ENCODE assay signal across 1 cellular context in the genomic region with DNA sequence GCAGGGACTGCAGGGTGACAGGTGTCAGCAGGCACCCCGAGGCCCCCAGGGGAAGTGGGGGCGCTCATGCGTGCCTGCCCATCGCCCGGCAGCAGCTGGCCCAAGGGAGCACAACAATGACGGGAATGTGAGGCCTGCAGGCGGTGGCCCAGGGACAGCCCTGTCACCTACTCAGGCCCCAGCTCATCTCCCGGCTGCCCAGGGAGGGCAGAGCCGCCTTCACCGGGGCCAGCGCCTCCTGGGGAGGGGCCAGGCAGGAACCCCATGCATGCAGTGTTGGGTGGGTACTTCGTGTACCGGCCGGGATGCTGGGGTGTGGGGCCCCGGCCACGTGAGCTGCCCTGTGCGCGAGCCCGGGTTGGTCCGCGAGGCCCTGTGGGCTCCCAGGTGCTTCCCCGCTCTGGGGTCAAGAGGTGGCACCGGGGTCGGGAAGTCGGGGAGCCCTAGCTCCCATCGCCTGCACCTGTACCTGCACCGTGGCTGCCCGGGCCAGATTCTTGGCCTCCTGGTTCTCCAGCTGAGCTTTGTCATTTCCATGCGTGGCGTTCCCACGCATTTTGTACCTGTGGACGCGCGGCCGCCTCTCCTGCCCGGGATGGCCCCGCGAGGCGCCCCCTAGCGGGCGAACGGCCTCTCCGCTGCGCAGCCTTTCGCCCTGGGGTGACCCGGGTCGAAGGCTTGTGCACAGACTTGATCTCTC.
TF ChIP-seq lines count a peak whose summit lies in the region.

No MANE protein-coding gene starts in this region.

TF ChIP-seq in HepG2, 621 proteins besides CTCF, POLR2A, EP300 and RAD21 (continued from another document and continues in another):
- TF ChIP-seq, protein P1, sequence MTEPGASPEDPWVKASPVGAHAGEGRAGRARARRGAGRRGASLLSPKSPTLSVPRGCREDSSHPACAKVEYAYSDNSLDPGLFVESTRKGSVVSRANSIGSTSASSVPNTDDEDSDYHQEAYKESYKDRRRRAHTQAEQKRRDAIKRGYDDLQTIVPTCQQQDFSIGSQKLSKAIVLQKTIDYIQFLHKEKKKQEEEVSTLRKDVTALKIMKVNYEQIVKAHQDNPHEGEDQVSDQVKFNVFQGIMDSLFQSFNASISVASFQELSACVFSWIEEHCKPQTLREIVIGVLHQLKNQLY (CRISPR knock-in tag; IDR thresholded peaks at IDR 0.05) = no peak
- peak; percentile 26; the same call in 1 of the 2 replicates for TF ChIP-seq GABPB1 (CRISPR knock-in tag; IDR thresholded peaks at IDR 0.05)
- no peak for TF ChIP-seq ZNF614 (CRISPR knock-in tag; IDR thresholded peaks at IDR 0.05; ENCODE audit: borderline replicate concordance)
- no peak for TF ChIP-seq HDAC2 (CRISPR knock-in tag; IDR thresholded peaks at IDR 0.05)
- TF ChIP-seq ZKSCAN8 (CRISPR knock-in tag; IDR thresholded peaks at IDR 0.05; ENCODE audit: borderline replicate concordance) = no peak
- TF ChIP-seq, protein P2, sequence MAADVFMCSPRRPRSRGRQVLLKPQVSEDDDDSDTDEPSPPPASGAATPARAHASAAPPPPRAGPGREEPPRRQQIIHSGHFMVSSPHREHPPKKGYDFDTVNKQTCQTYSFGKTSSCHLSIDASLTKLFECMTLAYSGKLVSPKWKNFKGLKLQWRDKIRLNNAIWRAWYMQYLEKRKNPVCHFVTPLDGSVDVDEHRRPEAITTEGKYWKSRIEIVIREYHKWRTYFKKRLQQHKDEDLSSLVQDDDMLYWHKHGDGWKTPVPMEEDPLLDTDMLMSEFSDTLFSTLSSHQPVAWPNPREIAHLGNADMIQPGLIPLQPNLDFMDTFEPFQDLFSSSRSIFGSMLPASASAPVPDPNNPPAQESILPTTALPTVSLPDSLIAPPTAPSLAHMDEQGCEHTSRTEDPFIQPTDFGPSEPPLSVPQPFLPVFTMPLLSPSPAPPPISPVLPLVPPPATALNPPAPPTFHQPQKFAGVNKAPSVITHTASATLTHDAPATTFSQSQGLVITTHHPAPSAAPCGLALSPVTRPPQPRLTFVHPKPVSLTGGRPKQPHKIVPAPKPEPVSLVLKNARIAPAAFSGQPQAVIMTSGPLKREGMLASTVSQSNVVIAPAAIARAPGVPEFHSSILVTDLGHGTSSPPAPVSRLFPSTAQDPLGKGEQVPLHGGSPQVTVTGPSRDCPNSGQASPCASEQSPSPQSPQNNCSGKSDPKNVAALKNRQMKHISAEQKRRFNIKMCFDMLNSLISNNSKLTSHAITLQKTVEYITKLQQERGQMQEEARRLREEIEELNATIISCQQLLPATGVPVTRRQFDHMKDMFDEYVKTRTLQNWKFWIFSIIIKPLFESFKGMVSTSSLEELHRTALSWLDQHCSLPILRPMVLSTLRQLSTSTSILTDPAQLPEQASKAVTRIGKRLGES (CRISPR knock-in tag; IDR thresholded peaks at IDR 0.05; ENCODE audit: borderline replicate concordance) = no peak
- no peak; the same call in none of the 2 replicates for TF ChIP-seq CENPT (CRISPR knock-in tag; IDR thresholded peaks at IDR 0.05; ENCODE audit: low read depth)
- TF ChIP-seq ELF4 (CRISPR knock-in tag; IDR thresholded peaks at IDR 0.05; ENCODE audit: borderline replicate concordance) = no peak
- 0 out of 2 replicates have a peak, but pooled peaks have one; percentile 45 for TF ChIP-seq RXRB (CRISPR knock-in tag; IDR thresholded peaks at IDR 0.05; ENCODE audit: borderline replicate concordance)
- TF ChIP-seq ZFY (CRISPR knock-in tag; IDR thresholded peaks at IDR 0.05) = peak; percentile 55
- TF ChIP-seq ZNF329 (CRISPR knock-in tag; IDR thresholded peaks at IDR 0.05; ENCODE audit: low read depth) = no peak
- TF ChIP-seq ZSCAN31 (CRISPR knock-in tag; IDR thresholded peaks at IDR 0.05; ENCODE audit: low read depth) = 0 out of 2 replicates have a peak, but pooled peaks have one; percentile 42
- TF ChIP-seq, protein P3, sequence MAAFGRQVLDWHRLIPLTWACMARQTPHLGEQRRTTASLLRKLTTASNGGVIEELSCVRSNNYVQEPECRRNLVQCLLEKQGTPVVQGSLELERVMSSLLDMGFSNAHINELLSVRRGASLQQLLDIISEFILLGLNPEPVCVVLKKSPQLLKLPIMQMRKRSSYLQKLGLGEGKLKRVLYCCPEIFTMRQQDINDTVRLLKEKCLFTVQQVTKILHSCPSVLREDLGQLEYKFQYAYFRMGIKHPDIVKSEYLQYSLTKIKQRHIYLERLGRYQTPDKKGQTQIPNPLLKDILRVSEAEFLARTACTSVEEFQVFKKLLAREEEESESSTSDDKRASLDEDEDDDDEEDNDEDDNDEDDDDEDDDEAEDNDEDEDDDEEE (CRISPR knock-in tag; IDR thresholded peaks at IDR 0.05) = 0 out of 2 replicates have a peak, but pooled peaks have one; percentile 58
- TF ChIP-seq IKZF1 (IDR thresholded peaks at IDR 0.05) = no peak
- TF ChIP-seq, protein P4, sequence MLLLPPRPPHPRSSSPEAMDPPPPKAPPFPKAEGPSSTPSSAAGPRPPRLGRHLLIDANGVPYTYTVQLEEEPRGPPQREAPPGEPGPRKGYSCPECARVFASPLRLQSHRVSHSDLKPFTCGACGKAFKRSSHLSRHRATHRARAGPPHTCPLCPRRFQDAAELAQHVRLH (CRISPR knock-in tag; IDR thresholded peaks at IDR 0.05; ENCODE audit: borderline replicate concordance, low read depth) = peak; percentile 15; the same call in 1 of the 2 replicates
- TF ChIP-seq, protein P5, sequence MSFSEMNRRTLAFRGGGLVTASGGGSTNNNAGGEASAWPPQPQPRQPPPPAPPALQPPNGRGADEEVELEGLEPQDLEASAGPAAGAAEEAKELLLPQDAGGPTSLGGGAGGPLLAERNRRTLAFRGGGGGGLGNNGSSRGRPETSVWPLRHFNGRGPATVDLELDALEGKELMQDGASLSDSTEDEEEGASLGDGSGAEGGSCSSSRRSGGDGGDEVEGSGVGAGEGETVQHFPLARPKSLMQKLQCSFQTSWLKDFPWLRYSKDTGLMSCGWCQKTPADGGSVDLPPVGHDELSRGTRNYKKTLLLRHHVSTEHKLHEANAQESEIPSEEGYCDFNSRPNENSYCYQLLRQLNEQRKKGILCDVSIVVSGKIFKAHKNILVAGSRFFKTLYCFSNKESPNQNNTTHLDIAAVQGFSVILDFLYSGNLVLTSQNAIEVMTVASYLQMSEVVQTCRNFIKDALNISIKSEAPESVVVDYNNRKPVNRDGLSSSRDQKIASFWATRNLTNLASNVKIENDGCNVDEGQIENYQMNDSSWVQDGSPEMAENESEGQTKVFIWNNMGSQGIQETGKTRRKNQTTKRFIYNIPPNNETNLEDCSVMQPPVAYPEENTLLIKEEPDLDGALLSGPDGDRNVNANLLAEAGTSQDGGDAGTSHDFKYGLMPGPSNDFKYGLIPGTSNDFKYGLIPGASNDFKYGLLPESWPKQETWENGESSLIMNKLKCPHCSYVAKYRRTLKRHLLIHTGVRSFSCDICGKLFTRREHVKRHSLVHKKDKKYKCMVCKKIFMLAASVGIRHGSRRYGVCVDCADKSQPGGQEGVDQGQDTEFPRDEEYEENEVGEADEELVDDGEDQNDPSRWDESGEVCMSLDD (CRISPR knock-in tag; IDR thresholded peaks at IDR 0.05; ENCODE audit: borderline replicate concordance) = peak; percentile 26; the same call in 1 of the 2 replicates
- TF ChIP-seq ZNF891 (CRISPR knock-in tag; IDR thresholded peaks at IDR 0.05) = 0 out of 2 replicates have a peak, but pooled peaks have one; percentile 40
- no peak for TF ChIP-seq RBFOX2 (IDR thresholded peaks at IDR 0.05; ENCODE audit: low read depth, low read length)
- peak; percentile 54 for TF ChIP-seq TAF15 (IDR thresholded peaks at IDR 0.05; ENCODE audit: low read depth, low read length, poor library complexity, severe bottlenecking)
- TF ChIP-seq PPARG (CRISPR knock-in tag; conservative IDR thresholded peaks at IDR 0.05) = no peak
- TF ChIP-seq, protein P6, sequence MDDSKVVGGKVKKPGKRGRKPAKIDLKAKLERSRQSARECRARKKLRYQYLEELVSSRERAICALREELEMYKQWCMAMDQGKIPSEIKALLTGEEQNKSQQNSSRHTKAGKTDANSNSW (CRISPR knock-in tag; IDR thresholded peaks at IDR 0.05; ENCODE audit: borderline replicate concordance) = no peak
- no peak for TF ChIP-seq ESRRA (CRISPR knock-in tag; IDR thresholded peaks at IDR 0.05; ENCODE audit: low read depth)
- TF ChIP-seq ZZZ3 (CRISPR knock-in tag; IDR thresholded peaks at IDR 0.05; ENCODE audit: borderline replicate concordance) = 0 out of 2 replicates have a peak, but pooled peaks have one; percentile 21
- TF ChIP-seq, protein P7, sequence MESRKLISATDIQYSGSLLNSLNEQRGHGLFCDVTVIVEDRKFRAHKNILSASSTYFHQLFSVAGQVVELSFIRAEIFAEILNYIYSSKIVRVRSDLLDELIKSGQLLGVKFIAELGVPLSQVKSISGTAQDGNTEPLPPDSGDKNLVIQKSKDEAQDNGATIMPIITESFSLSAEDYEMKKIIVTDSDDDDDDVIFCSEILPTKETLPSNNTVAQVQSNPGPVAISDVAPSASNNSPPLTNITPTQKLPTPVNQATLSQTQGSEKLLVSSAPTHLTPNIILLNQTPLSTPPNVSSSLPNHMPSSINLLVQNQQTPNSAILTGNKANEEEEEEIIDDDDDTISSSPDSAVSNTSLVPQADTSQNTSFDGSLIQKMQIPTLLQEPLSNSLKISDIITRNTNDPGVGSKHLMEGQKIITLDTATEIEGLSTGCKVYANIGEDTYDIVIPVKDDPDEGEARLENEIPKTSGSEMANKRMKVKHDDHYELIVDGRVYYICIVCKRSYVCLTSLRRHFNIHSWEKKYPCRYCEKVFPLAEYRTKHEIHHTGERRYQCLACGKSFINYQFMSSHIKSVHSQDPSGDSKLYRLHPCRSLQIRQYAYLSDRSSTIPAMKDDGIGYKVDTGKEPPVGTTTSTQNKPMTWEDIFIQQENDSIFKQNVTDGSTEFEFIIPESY (CRISPR knock-in tag; IDR thresholded peaks at IDR 0.05) = peak; percentile 83
- TF ChIP-seq, protein P8, sequence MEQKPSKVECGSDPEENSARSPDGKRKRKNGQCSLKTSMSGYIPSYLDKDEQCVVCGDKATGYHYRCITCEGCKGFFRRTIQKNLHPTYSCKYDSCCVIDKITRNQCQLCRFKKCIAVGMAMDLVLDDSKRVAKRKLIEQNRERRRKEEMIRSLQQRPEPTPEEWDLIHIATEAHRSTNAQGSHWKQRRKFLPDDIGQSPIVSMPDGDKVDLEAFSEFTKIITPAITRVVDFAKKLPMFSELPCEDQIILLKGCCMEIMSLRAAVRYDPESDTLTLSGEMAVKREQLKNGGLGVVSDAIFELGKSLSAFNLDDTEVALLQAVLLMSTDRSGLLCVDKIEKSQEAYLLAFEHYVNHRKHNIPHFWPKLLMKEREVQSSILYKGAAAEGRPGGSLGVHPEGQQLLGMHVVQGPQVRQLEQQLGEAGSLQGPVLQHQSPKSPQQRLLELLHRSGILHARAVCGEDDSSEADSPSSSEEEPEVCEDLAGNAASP (CRISPR knock-in tag; IDR thresholded peaks at IDR 0.05; ENCODE audit: borderline replicate concordance) = peak; percentile 88; the same call in 1 of the 2 replicates
- TF ChIP-seq FOXO1 (CRISPR knock-in tag; IDR thresholded peaks at IDR 0.05) = peak; percentile 25; the same call in 1 of the 2 replicates
- TF ChIP-seq, protein P9, sequence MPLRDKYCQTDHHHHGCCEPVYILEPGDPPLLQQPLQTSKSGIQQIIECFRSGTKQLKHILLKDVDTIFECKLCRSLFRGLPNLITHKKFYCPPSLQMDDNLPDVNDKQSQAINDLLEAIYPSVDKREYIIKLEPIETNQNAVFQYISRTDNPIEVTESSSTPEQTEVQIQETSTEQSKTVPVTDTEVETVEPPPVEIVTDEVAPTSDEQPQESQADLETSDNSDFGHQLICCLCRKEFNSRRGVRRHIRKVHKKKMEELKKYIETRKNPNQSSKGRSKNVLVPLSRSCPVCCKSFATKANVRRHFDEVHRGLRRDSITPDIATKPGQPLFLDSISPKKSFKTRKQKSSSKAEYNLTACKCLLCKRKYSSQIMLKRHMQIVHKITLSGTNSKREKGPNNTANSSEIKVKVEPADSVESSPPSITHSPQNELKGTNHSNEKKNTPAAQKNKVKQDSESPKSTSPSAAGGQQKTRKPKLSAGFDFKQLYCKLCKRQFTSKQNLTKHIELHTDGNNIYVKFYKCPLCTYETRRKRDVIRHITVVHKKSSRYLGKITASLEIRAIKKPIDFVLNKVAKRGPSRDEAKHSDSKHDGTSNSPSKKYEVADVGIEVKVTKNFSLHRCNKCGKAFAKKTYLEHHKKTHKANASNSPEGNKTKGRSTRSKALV (CRISPR knock-in tag; IDR thresholded peaks at IDR 0.05) = no peak
- no peak for TF ChIP-seq SNAI1 (CRISPR knock-in tag; IDR thresholded peaks at IDR 0.05; ENCODE audit: borderline replicate concordance)
- no peak for TF ChIP-seq ZNF674 (CRISPR knock-in tag; IDR thresholded peaks at IDR 0.05; ENCODE audit: low read depth)
- 0 out of 2 replicates have a peak, but pooled peaks have one; percentile 18 for TF ChIP-seq BHLHE40 (IDR thresholded peaks at IDR 0.05; ENCODE audit: low read length)
- peak; percentile 45; the same call in 1 of the 2 replicates for TF ChIP-seq ZNF768 (CRISPR knock-in tag; IDR thresholded peaks at IDR 0.05)
- TF ChIP-seq, protein P10, sequence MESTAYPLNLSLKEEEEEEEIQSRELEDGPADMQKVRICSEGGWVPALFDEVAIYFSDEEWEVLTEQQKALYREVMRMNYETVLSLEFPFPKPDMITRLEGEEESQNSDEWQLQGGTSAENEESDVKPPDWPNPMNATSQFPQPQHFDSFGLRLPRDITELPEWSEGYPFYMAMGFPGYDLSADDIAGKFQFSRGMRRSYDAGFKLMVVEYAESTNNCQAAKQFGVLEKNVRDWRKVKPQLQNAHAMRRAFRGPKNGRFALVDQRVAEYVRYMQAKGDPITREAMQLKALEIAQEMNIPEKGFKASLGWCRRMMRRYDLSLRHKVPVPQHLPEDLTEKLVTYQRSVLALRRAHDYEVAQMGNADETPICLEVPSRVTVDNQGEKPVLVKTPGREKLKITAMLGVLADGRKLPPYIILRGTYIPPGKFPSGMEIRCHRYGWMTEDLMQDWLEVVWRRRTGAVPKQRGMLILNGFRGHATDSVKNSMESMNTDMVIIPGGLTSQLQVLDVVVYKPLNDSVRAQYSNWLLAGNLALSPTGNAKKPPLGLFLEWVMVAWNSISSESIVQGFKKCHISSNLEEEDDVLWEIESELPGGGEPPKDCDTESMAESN (CRISPR knock-in tag; conservative IDR thresholded peaks at IDR 0.05) = no peak
